20 cellular contexts compared by ENCODE assay signal in genomic region chr9:86557918-86558317, GRCh38.
"Had no signal": no experiment of that assay in that cellular context is flagged by ENCODE, and none has a peak within 500 bp of the region (broad histone marks: within the 10 kb centered on the region; RNA-seq: fewer than 3 reads in every experiment).

No MANE protein-coding gene starts in this region.

- H3K36me3 ChIP-seq: colonic mucosa, neural progenitor cell, pancreas, spleen, tibial nerve had no signal

- H3K27ac ChIP-seq: colonic mucosa, neural progenitor cell, pancreas, spleen, testis, tibial nerve had no signal

- DNase-seq: caudate nucleus; colonic mucosa; dermis blood vessel endothelial cell; endodermal cell; erythroblast; immature natural killer cell; left ventricle myocardium superior; natural killer cell; nucleus accumbens; pancreas; right cardiac atrium; spleen; stimulated activated CD4-positive, alpha-beta T cell treated with anti-CD3 and anti-CD28 coated beads, Interleukin-15, amount 100 ng/mL, for 24 hours; stimulated activated CD4-positive, alpha-beta T cell treated with anti-CD3 and anti-CD28 coated beads, Interleukin-1b, Interleukin-23, amount 100 ng/mL, for 48 hours; stimulated activated CD4-positive, alpha-beta T cell treated with anti-CD3 and anti-CD28 coated beads, Interleukin-4, amount 100 ng/mL, for 24 hours; stimulated activated naive CD8-positive, alpha-beta T cell treated with anti-CD3 and anti-CD28 coated beads, Interleukin-15, amount 100 ng/mL, for 72 hours; testis had no signal

- H3K4me2 ChIP-seq: neural progenitor cell had no signal

- H3K4me3 ChIP-seq: colonic mucosa, lung, neural progenitor cell, pancreas, spleen, testis, tibial nerve had no signal

- H3K4me1 ChIP-seq: colonic mucosa, pancreas, spleen, testis, tibial nerve had no signal

- H3K9me3 ChIP-seq: colonic mucosa, pancreas, spleen, testis, tibial nerve had no signal

- H3K27me3 ChIP-seq: colonic mucosa, neural progenitor cell, pancreas, testis, tibial nerve had no signal
